Comparison of ENCODE assay signal across 30 cellular contexts in the genomic region with DNA sequence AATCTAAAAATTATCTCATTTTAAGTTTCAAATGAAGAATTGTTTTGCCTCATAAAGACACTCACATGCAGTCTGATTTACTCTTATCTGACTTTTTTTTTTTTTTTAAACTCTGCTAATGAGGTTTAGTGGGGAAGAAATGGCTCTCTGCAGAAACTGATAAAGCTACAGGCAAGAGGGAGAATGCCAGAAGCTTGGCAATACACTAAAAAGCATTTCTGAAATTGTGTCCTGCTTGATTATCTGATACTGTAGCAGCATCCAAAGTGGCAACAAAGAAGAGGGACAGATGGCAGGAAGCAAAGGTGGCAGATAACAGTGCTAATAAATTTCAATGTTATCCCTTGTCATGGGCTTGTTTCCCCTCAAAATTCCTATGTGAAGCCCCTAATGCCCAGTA.
"Had no signal": no experiment of that assay in that cellular context is flagged by ENCODE, and none has a peak within 500 bp of the region (broad histone marks: within the 10 kb centered on the region; RNA-seq: fewer than 3 reads in every experiment).

No MANE protein-coding gene starts in this region.

- H3K27me3 ChIP-seq: ascending aorta, cardiac muscle cell, gastrocnemius medialis, hepatocyte, pancreas, sigmoid colon, uterus had no signal

- H3K9me3 Mint-ChIP-seq: activated naive CD4-positive, alpha-beta T cell treated with anti-CD3 and anti-CD28 coated beads, Interleukin-2, amount 10 ng/mL, durations not matched to agents 7 days and 5 days; activated naive CD8-positive, alpha-beta T cell treated with anti-CD3 and anti-CD28 coated beads, Interleukin-2, amount 10 ng/mL, durations not matched to agents 7 days and 5 days; activated T-helper 1 cell treated with anti-CD3 and anti-CD28 coated beads, Interleukin-12 subunit alpha, Interleukin-12 subunit beta, Interleukin-2, Interleukin-4 antibody, amounts not matched to agents 30 ng/mL and 10 ng/mL and 1 ng/mL, durations not matched to agents 14 hours and 24 hours and 36 hours; type B pancreatic cell had no signal

- H3K27ac ChIP-seq: ascending aorta, cardiac muscle cell, gastrocnemius medialis, hepatocyte, pancreas, psoas muscle, sigmoid colon, uterus, VCaP had no signal

- H3K4me2 ChIP-seq: hepatocyte had no signal

- H3K4me3 Mint-ChIP-seq: activated naive CD4-positive, alpha-beta T cell treated with anti-CD3 and anti-CD28 coated beads, Interleukin-2, amount 10 ng/mL, durations not matched to agents 7 days and 5 days; activated naive CD8-positive, alpha-beta T cell treated with anti-CD3 and anti-CD28 coated beads, Interleukin-2, amount 10 ng/mL, durations not matched to agents 7 days and 5 days; activated T-helper 1 cell treated with anti-CD3 and anti-CD28 coated beads, Interleukin-12 subunit alpha, Interleukin-12 subunit beta, Interleukin-2, Interleukin-4 antibody, amounts not matched to agents 30 ng/mL and 10 ng/mL and 1 ng/mL, durations not matched to agents 14 hours and 24 hours and 36 hours; brain; effector memory CD8-positive, alpha-beta T cell; naive thymus-derived CD4-positive, alpha-beta T cell; stimulated activated effector memory CD8-positive, alpha-beta T cell treated with anti-CD3 and anti-CD28 coated beads, Interleukin-12 subunit alpha, Interleukin-12 subunit beta, amount 100 ng/mL, for 72 hours; stimulated activated naive CD8-positive, alpha-beta T cell treated with anti-CD3 and anti-CD28 coated beads, Interleukin-15, Interleukin-2, amounts not matched to agents 100 ng/mL and 50 ng/mL, for 24 hours; type B pancreatic cell had no signal

- H3K27me3 Mint-ChIP-seq: activated naive CD4-positive, alpha-beta T cell treated with anti-CD3 and anti-CD28 coated beads, Interleukin-2, amount 10 ng/mL, durations not matched to agents 7 days and 5 days; activated naive CD8-positive, alpha-beta T cell treated with anti-CD3 and anti-CD28 coated beads, Interleukin-2, amount 10 ng/mL, durations not matched to agents 7 days and 5 days; brain; effector memory CD8-positive, alpha-beta T cell; naive thymus-derived CD4-positive, alpha-beta T cell; stimulated activated naive CD8-positive, alpha-beta T cell treated with anti-CD3 and anti-CD28 coated beads, Interleukin-15, Interleukin-2, amounts not matched to agents 100 ng/mL and 50 ng/mL, for 24 hours; type B pancreatic cell had no signal

- ATAC-seq: effector memory CD8-positive, alpha-beta T cell; gastrocnemius medialis; left cardiac atrium; left ventricle myocardium superior; naive thymus-derived CD4-positive, alpha-beta T cell; pancreas; psoas muscle; stimulated activated effector memory CD8-positive, alpha-beta T cell treated with anti-CD3 and anti-CD28 coated beads, Interleukin-12 subunit alpha, Interleukin-12 subunit beta, amount 100 ng/mL, for 72 hours had no signal

- H3K4me1 Mint-ChIP-seq: activated naive CD4-positive, alpha-beta T cell treated with anti-CD3 and anti-CD28 coated beads, Interleukin-2, amount 10 ng/mL, durations not matched to agents 7 days and 5 days; activated naive CD8-positive, alpha-beta T cell treated with anti-CD3 and anti-CD28 coated beads, Interleukin-2, amount 10 ng/mL, durations not matched to agents 7 days and 5 days; brain; naive thymus-derived CD4-positive, alpha-beta T cell; stimulated activated effector memory CD8-positive, alpha-beta T cell treated with anti-CD3 and anti-CD28 coated beads, Interleukin-12 subunit alpha, Interleukin-12 subunit beta, amount 100 ng/mL, for 72 hours had no signal

- H3K4me3 ChIP-seq: ascending aorta, cardiac muscle cell, gastrocnemius medialis, hepatocyte, pancreas, psoas muscle, sigmoid colon, uterus had no signal

- H3K9me3 ChIP-seq: ascending aorta, gastrocnemius medialis, pancreas, psoas muscle, sigmoid colon, uterus had no signal

- H3K36me3 ChIP-seq: ascending aorta, cardiac muscle cell, gastrocnemius medialis, pancreas, sigmoid colon, uterus had no signal

- DNase-seq: activated CD4-positive, alpha-beta T cell treated with anti-CD3 and anti-CD28 coated beads for 48 hours; activated CD4-positive, alpha-beta T cell treated with anti-CD3 and anti-CD28 coated beads, Interleukin-2, amount 50 U/mL, for 48 hours; activated CD8-positive, alpha-beta memory T cell treated with anti-CD3 and anti-CD28 coated beads for 24 hours; activated effector memory CD4-positive, alpha-beta T cell treated with anti-CD3 and anti-CD28 coated beads, Interleukin-2, amount 50 U/mL, for 16 hours; activated naive CD4-positive, alpha-beta T cell treated with anti-CD3 and anti-CD28 coated beads, Interleukin-2, amount 10 ng/mL, durations not matched to agents 7 days and 5 days; activated naive CD8-positive, alpha-beta T cell treated with anti-CD3 and anti-CD28 coated beads, Interleukin-2, amount 10 ng/mL, durations not matched to agents 7 days and 5 days; cortex of kidney; effector memory CD8-positive, alpha-beta T cell; erythroblast; gastrocnemius medialis; left cardiac atrium; left ventricle myocardium superior; naive thymus-derived CD4-positive, alpha-beta T cell; pancreas; psoas muscle; sigmoid colon; small intestine; stimulated activated CD4-positive, alpha-beta T cell treated with anti-CD3 and anti-CD28 coated beads, Interleukin-4, amount 100 ng/mL, for 24 hours; substantia nigra; T-helper 2 cell; uterus had no signal

- H3K79me2 ChIP-seq: hepatocyte had no signal

- H3K27ac Mint-ChIP-seq: activated naive CD4-positive, alpha-beta T cell treated with anti-CD3 and anti-CD28 coated beads, Interleukin-2, amount 10 ng/mL, durations not matched to agents 7 days and 5 days; activated naive CD8-positive, alpha-beta T cell treated with anti-CD3 and anti-CD28 coated beads, Interleukin-2, amount 10 ng/mL, durations not matched to agents 7 days and 5 days; activated T-helper 1 cell treated with anti-CD3 and anti-CD28 coated beads, Interleukin-12 subunit alpha, Interleukin-12 subunit beta, Interleukin-2, Interleukin-4 antibody, amounts not matched to agents 30 ng/mL and 10 ng/mL and 1 ng/mL, durations not matched to agents 14 hours and 24 hours and 36 hours; effector memory CD8-positive, alpha-beta T cell; naive thymus-derived CD4-positive, alpha-beta T cell; stimulated activated effector memory CD8-positive, alpha-beta T cell treated with anti-CD3 and anti-CD28 coated beads, Interleukin-12 subunit alpha, Interleukin-12 subunit beta, amount 100 ng/mL, for 72 hours; stimulated activated naive CD8-positive, alpha-beta T cell treated with anti-CD3 and anti-CD28 coated beads, Interleukin-15, Interleukin-2, amounts not matched to agents 100 ng/mL and 50 ng/mL, for 24 hours; type B pancreatic cell had no signal

- H3K4me1 ChIP-seq: ascending aorta, gastrocnemius medialis, pancreas, psoas muscle, sigmoid colon, uterus had no signal

- H3K36me3 Mint-ChIP-seq: activated naive CD4-positive, alpha-beta T cell treated with anti-CD3 and anti-CD28 coated beads, Interleukin-2, amount 10 ng/mL, durations not matched to agents 7 days and 5 days; activated naive CD8-positive, alpha-beta T cell treated with anti-CD3 and anti-CD28 coated beads, Interleukin-2, amount 10 ng/mL, durations not matched to agents 7 days and 5 days; brain; naive thymus-derived CD4-positive, alpha-beta T cell; stimulated activated effector memory CD8-positive, alpha-beta T cell treated with anti-CD3 and anti-CD28 coated beads, Interleukin-12 subunit alpha, Interleukin-12 subunit beta, amount 100 ng/mL, for 72 hours; type B pancreatic cell had no signal
